Comparison of ENCODE assay signal across 1 cellular context in genomic region chr1:154272999-154273563, GRCh38.
TF ChIP-seq lines count a peak whose summit lies in the region.

No MANE protein-coding gene starts in this region.

TF ChIP-seq in HCT116, 20 proteins besides CTCF, POLR2A, EP300 and RAD21:
- TF ChIP-seq ZBTB33 (IDR thresholded peaks at IDR 0.05; ENCODE audit: extremely low read depth, insufficient replicate concordance, low read length) (no peak), YY1 (IDR thresholded peaks at IDR 0.05; ENCODE audit: extremely low read depth, insufficient replicate concordance, low read depth, low read length) (no peak), CBX3 (IDR thresholded peaks at IDR 0.05; ENCODE audit: low read depth) (no peak), EGR1 (IDR thresholded peaks at IDR 0.05; ENCODE audit: low read depth) (no peak), JUND (IDR thresholded peaks at IDR 0.05) (no peak), ATF3 (IDR thresholded peaks at IDR 0.05) (no peak), SIN3A (IDR thresholded peaks at IDR 0.05; ENCODE audit: low read depth) (no peak), POLR2AphosphoS5 (IDR thresholded peaks at IDR 0.05; ENCODE audit: low read depth, low read length) (no peak), TCF7L2 (IDR thresholded peaks at IDR 0.05; ENCODE audit: borderline replicate concordance, extremely low read depth, insufficient read depth, insufficient read length) (no peak)
- TF ChIP-seq, protein P1, sequence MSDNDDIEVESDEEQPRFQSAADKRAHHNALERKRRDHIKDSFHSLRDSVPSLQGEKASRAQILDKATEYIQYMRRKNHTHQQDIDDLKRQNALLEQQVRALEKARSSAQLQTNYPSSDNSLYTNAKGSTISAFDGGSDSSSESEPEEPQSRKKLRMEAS (IDR thresholded peaks at IDR 0.05) = no peak
